9 cellular contexts compared by ENCODE assay signal in genomic region chr3:156825795-156826143, GRCh38. TPM values are rescaled to one million over a fixed set of nuclear protein-coding genes. Genes with fewer than 3 reads are reported as not detected.
DNase-seq lines count a peak whose midpoint lies in the region; ATAC-seq and TF ChIP-seq lines count a peak whose summit lies in the region.
"Had no signal": no experiment of that assay in that cellular context is flagged by ENCODE, and none has a peak within 500 bp of the region (broad histone marks: within the 10 kb centered on the region; RNA-seq: fewer than 3 reads in every experiment).

No MANE protein-coding gene starts in this region.

- peaks cover 1% of the 10 kb centered on the region for H3K36me3 Mint-ChIP-seq in mesothelial cell of epicardium

- no peak for TF ChIP-seq POLR2A in breast epithelium (IDR thresholded peaks at IDR 0.05)

- intact Hi-C loops in breast epithelium (cut with DNase I; ENCODE audit: low total_unique reads): no loop called here

- no peak overlapping the region for H3K27ac ChIP-seq in HUES64 (ENCODE audit: low read depth, low read length)
- peak overlapping the region; percentile 98 to 99 for H3K27ac ChIP-seq in breast epithelium
- H3K27ac ChIP-seq: SK-N-MC had no signal

- H3K27me3 Mint-ChIP-seq in mesothelial cell of epicardium (ENCODE audit: low read depth): no peaks in the 10 kb centered on the region

- H3K9ac ChIP-seq in HUES64 (ENCODE audit: low read depth, low read length): peak overlapping the region; percentile 53

- peaks cover 74% of the 10 kb centered on the region for H3K27me3 ChIP-seq in HUES64 (ENCODE audit: insufficient read depth, low read length)
- H3K27me3 ChIP-seq in breast epithelium: no peaks in the 10 kb centered on the region

- DNase-seq in GF-D8 (lab: John Stamatoyannopoulos, UW) (peak; percentile 58), breast epithelium (ENCODE audit: low spot score in 2 of 2) (no peak), mesothelial cell of epicardium (ENCODE audit: low spot score in 2 of 2, unreplicated experiment in 2 of 2) (no peak), AG08396 (ENCODE audit: low spot score) (no peak), pons (ENCODE audit: low spot score) (no peak), mesenteric fat pad (ENCODE audit: low spot score) (no peak)

- no peaks in the 10 kb centered on the region for H3K9me3 ChIP-seq in HUES64 (ENCODE audit: insufficient read depth, low read depth, low read length)
- H3K9me3 ChIP-seq in breast epithelium: no peaks in the 10 kb centered on the region

- H3K4me3 Mint-ChIP-seq in mesothelial cell of epicardium: peak overlapping the region; percentile 86

- H3K4me3 ChIP-seq in HUES64 (ENCODE audit: low read length) (peak overlapping the region; percentile 63), breast epithelium (peak overlapping the region; percentile 53 to 83 (median 78))
- H3K4me3 ChIP-seq: SK-N-MC had no signal

- no peaks in the 10 kb centered on the region for H3K9me3 Mint-ChIP-seq in mesothelial cell of epicardium

- TF ChIP-seq CTCF in breast epithelium (IDR thresholded peaks at IDR 0.05) (no peak), mesothelial cell of epicardium (IDR thresholded peaks at IDR 0.05; ENCODE audit: unreplicated experiment) (no peak)

- peaks cover 28% of the 10 kb centered on the region for H3K4me1 Mint-ChIP-seq in mesothelial cell of epicardium

- H3K27ac Mint-ChIP-seq in mesothelial cell of epicardium: peak overlapping the region; percentile 97

- H3K4me1 ChIP-seq in HUES64 (ENCODE audit: insufficient read depth, low read length): peaks cover 22% of the 10 kb centered on the region
- H3K4me1 ChIP-seq in breast epithelium: no peaks in the 10 kb centered on the region

- ATAC-seq in GM21447 (IDR thresholded peaks at IDR 0.05; ENCODE audit: unreplicated experiment): peak; percentile 52

- WGBS in HUES64: 19% methylated on average over 8 of the region's 8 CpGs

- no peaks in the 10 kb centered on the region for H3K36me3 ChIP-seq in HUES64 (ENCODE audit: insufficient read depth, low read length)
- no peaks in the 10 kb centered on the region for H3K36me3 ChIP-seq in breast epithelium

RNA-seq across cellular contexts. Expression of gene LEKR1, which starts 0.4 kb away (rescaled TPM):
- polyA plus RNA-seq in HUES64 (2013, experiment 1 of 2): 0.25 TPM
- polyA plus RNA-seq in HUES64 (2013, experiment 2 of 2): not detected
- total RNA-seq in breast epithelium (1 to 10 TPM; 1.6 to 8.0 (median 2.3) TPM), mesothelial cell of epicardium (3.3 to 6.5 TPM (median 3.4 TPM) in 3 replicates), mesenteric fat pad (1.2 TPM)
